ENCODE assay signal across 1 cellular context in the genomic region with DNA sequence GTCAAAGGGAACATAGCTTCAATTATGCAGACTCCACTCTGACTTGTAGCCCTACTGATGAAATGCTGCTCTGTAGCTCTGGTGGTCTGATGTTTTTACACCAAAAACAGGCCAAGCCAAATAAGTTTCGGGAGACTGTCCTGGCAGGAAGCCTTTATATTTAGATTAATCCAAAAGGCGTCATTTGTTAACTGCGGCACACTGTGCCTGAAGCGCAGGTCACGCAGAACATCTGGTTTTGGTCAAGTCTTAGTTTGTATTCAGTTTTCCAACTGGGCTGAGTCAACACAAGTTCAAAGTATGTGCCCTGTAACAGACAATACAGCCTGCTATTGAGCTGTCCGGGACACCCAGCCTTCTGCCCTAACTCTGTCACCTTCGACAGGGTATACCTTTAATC.
TF ChIP-seq lines count a peak whose summit lies in the region.

No MANE protein-coding gene starts in this region.

TF ChIP-seq in GM23338, 12 proteins besides CTCF, POLR2A, EP300 and RAD21 (continued from another document):
- TF ChIP-seq, protein P1, sequence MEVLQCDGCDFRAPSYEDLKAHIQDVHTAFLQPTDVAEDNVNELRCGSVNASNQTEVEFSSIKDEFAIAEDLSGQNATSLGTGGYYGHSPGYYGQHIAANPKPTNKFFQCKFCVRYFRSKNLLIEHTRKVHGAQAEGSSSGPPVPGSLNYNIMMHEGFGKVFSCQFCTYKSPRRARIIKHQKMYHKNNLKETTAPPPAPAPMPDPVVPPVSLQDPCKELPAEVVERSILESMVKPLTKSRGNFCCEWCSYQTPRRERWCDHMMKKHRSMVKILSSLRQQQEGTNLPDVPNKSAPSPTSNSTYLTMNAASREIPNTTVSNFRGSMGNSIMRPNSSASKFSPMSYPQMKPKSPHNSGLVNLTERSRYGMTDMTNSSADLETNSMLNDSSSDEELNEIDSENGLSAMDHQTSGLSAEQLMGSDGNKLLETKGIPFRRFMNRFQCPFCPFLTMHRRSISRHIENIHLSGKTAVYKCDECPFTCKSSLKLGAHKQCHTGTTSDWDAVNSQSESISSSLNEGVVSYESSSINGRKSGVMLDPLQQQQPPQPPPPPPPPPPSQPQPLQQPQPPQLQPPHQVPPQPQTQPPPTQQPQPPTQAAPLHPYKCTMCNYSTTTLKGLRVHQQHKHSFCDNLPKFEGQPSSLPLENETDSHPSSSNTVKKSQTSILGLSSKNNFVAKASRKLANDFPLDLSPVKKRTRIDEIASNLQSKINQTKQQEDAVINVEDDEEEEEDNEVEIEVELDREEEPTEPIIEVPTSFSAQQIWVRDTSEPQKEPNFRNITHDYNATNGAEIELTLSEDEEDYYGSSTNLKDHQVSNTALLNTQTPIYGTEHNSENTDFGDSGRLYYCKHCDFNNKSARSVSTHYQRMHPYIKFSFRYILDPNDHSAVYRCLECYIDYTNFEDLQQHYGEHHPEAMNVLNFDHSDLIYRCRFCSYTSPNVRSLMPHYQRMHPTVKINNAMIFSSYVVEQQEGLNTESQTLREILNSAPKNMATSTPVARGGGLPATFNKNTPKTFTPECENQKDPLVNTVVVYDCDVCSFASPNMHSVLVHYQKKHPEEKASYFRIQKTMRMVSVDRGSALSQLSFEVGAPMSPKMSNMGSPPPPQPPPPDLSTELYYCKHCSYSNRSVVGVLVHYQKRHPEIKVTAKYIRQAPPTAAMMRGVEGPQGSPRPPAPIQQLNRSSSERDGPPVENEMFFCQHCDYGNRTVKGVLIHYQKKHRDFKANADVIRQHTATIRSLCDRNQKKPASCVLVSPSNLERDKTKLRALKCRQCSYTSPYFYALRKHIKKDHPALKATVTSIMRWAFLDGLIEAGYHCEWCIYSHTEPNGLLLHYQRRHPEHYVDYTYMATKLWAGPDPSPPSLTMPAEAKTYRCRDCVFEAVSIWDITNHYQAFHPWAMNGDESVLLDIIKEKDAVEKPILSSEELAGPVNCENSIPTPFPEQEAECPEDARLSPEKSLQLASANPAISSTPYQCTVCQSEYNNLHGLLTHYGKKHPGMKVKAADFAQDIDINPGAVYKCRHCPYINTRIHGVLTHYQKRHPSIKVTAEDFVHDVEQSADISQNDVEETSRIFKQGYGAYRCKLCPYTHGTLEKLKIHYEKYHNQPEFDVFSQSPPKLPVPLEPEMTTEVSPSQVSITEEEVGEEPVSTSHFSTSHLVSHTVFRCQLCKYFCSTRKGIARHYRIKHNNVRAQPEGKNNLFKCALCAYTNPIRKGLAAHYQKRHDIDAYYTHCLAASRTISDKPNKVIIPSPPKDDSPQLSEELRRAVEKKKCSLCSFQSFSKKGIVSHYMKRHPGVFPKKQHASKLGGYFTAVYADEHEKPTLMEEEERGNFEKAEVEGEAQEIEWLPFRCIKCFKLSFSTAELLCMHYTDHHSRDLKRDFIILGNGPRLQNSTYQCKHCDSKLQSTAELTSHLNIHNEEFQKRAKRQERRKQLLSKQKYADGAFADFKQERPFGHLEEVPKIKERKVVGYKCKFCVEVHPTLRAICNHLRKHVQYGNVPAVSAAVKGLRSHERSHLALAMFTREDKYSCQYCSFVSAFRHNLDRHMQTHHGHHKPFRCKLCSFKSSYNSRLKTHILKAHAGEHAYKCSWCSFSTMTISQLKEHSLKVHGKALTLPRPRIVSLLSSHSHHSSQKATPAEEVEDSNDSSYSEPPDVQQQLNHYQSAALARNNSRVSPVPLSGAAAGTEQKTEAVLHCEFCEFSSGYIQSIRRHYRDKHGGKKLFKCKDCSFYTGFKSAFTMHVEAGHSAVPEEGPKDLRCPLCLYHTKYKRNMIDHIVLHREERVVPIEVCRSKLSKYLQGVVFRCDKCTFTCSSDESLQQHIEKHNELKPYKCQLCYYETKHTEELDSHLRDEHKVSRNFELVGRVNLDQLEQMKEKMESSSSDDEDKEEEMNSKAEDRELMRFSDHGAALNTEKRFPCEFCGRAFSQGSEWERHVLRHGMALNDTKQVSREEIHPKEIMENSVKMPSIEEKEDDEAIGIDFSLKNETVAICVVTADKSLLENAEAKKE (CRISPR knock-in tag; IDR thresholded peaks at IDR 0.05), result no peak
- no peak for TF ChIP-seq EZH2phosphoT487 (IDR thresholded peaks at IDR 0.05; ENCODE audit: unreplicated experiment)
- no peak for TF ChIP-seq POLR2AphosphoS5 (IDR thresholded peaks at IDR 0.05; ENCODE audit: low read depth)
- TF ChIP-seq JUNB (IDR thresholded peaks at IDR 0.05; ENCODE audit: unreplicated experiment), result no peak
TF ChIP-seq in GM23338: peak in this region for 0.
